Comparison of ENCODE assay signal across 1 cellular context in genomic region chr16:84226026-84226425, GRCh38.
TF ChIP-seq lines count a peak whose summit lies in the region.

No MANE protein-coding gene starts in this region.

TF ChIP-seq in H1, 55 proteins besides CTCF, POLR2A, EP300 and RAD21:
- TF ChIP-seq KDM4A (IDR thresholded peaks at IDR 0.05; ENCODE audit: low read depth, low read length, severe bottlenecking) (no peak), CEBPB (IDR thresholded peaks at IDR 0.05; ENCODE audit: low read depth, low read length) (no peak), RXRA (IDR thresholded peaks at IDR 0.05; ENCODE audit: insufficient read depth, low read depth, low read length) (no peak), SUZ12 (IDR thresholded peaks at IDR 0.05; ENCODE audit: low read length) (no peak), EZH2 (IDR thresholded peaks at IDR 0.05; ENCODE audit: low read depth, low read length, severe bottlenecking) (no peak)
